Comparison of ENCODE assay signal across 16 cellular contexts in genomic region chr7:48481235-48481634, GRCh38.
DNase-seq lines count a peak whose midpoint lies in the region; ATAC-seq and TF ChIP-seq lines count a peak whose summit lies in the region.
"Had no signal": no experiment of that assay in that cellular context is flagged by ENCODE, and none has a peak within 500 bp of the region (broad histone marks: within the 10 kb centered on the region; RNA-seq: fewer than 3 reads in every experiment).

No MANE protein-coding gene starts in this region.

- no peaks in the 10 kb centered on the region for H3K36me3 Mint-ChIP-seq in HFFc6 (ENCODE audit: low read depth)
- H3K36me3 Mint-ChIP-seq: CD8-positive, alpha-beta memory T cell had no signal

- H3K4me1 Mint-ChIP-seq in HFFc6 (ENCODE audit: low read depth): no peaks in the 10 kb centered on the region
- H3K4me1 Mint-ChIP-seq: CD14-positive monocyte; CD8-positive, alpha-beta memory T cell had no signal

- DNase-seq in EH (ENCODE audit: low read depth) (peak; percentile 2), HFFc6 (peak; percentile 5), astrocyte of the hippocampus (ENCODE audit: low read depth, low spot score) (peak; percentile 9), 8988T (no peak), NCI-H510A (lab: John Stamatoyannopoulos, UW) (no peak)
- DNase-seq: ACHN; AML-193; BE2C; CD4-positive, alpha-beta T cell; CD8-positive, alpha-beta memory T cell; DMS 273 treated with DMSO at 0.1 percent for 48 hours; DMS79; GOT3 had no signal

- H3K4me3 Mint-ChIP-seq in HFFc6: no peak overlapping the region
- H3K4me3 Mint-ChIP-seq: CD14-positive monocyte; CD4-positive, alpha-beta T cell; CD8-positive, alpha-beta memory T cell had no signal

- peaks cover 5% of the 10 kb centered on the region for H3K27me3 Mint-ChIP-seq in HFFc6 (ENCODE audit: insufficient read depth)
- H3K27me3 Mint-ChIP-seq: CD4-positive, alpha-beta T cell; CD8-positive, alpha-beta memory T cell had no signal

- TF ChIP-seq CTCF in HFFc6 (IDR thresholded peaks at IDR 0.05): no peak

- no peak for ATAC-seq in HG02870 (IDR thresholded peaks at IDR 0.05; ENCODE audit: unreplicated experiment)
- ATAC-seq: A549 had no signal

- peaks cover 5% of the 10 kb centered on the region; the same call in 1 of the 2 replicates for H3K9me3 Mint-ChIP-seq in HFFc6

- H3K27ac Mint-ChIP-seq in HFFc6: no peak overlapping the region
- H3K27ac Mint-ChIP-seq: CD14-positive monocyte; CD4-positive, alpha-beta T cell; CD8-positive, alpha-beta memory T cell had no signal

Comparison
In these comparisons a context has a peak if more than half of its experiments do, and no peak if none do; other contexts are left out.
1. DNase-seq: peak in EH (single experiment), HFFc6 (single experiment) and astrocyte of the hippocampus (single experiment); none in 8988T (single experiment) and NCI-H510A (single experiment).